3 cellular contexts compared by ENCODE assay signal in genomic region chr5:135329913-135330797, GRCh38.
TF ChIP-seq lines count a peak whose summit lies in the region.

No MANE protein-coding gene starts in this region.

TF ChIP-seq in A549, 52 proteins besides CTCF, POLR2A, EP300 and RAD21 (continued from another document):
- TF ChIP-seq REST (IDR thresholded peaks at IDR 0.05): 0 out of 2 replicates have a peak, but pooled peaks have one; percentile 17
- no peak for TF ChIP-seq PBX3 (IDR thresholded peaks at IDR 0.05)

TF ChIP-seq in SK-N-SH treated with all-trans-retinoic acid at 6 μM for 48 hours, 23 proteins besides CTCF, POLR2A, EP300 and RAD21:
- TF ChIP-seq POU6F1 (CRISPR knock-in tag; IDR thresholded peaks at IDR 0.05; ENCODE audit: borderline replicate concordance, low read depth): no peak
- no peak for TF ChIP-seq BACH2 (CRISPR knock-in tag; IDR thresholded peaks at IDR 0.05; ENCODE audit: borderline replicate concordance)
- TF ChIP-seq TCF4 (CRISPR knock-in tag; IDR thresholded peaks at IDR 0.05; ENCODE audit: borderline replicate concordance): no peak
- TF ChIP-seq ESRRG (CRISPR knock-in tag; IDR thresholded peaks at IDR 0.05): no peak
- TF ChIP-seq CSRNP3 (CRISPR knock-in tag; IDR thresholded peaks at IDR 0.05): no peak
- TF ChIP-seq SNAI2 (CRISPR knock-in tag; IDR thresholded peaks at IDR 0.05): no peak
- TF ChIP-seq ZNF70 (CRISPR knock-in tag; IDR thresholded peaks at IDR 0.05): no peak
- no peak for TF ChIP-seq ISL1 (CRISPR knock-in tag; IDR thresholded peaks at IDR 0.05)
- TF ChIP-seq PATZ1 (CRISPR knock-in tag; IDR thresholded peaks at IDR 0.05; ENCODE audit: borderline replicate concordance): no peak
- no peak for TF ChIP-seq ZNF565 (CRISPR knock-in tag; conservative IDR thresholded peaks at IDR 0.05; ENCODE audit: low read depth)
- no peak for TF ChIP-seq ZFP3 (CRISPR knock-in tag; IDR thresholded peaks at IDR 0.05)

TF ChIP-seq in HepG2, 621 proteins besides CTCF, POLR2A, EP300 and RAD21 (continued from another document and continues in another):
- TF ChIP-seq TFDP1 (CRISPR knock-in tag; IDR thresholded peaks at IDR 0.05; ENCODE audit: borderline replicate concordance): no peak
- no peak for TF ChIP-seq E2F1 (CRISPR knock-in tag; IDR thresholded peaks at IDR 0.05)
- peak; percentile 33 for TF ChIP-seq RBM22 (optimal IDR thresholded peaks at IDR 0.05; ENCODE audit: low read length)
- no peak for TF ChIP-seq TRAFD1 (CRISPR knock-in tag; IDR thresholded peaks at IDR 0.05; ENCODE audit: borderline replicate concordance)
- no peak for TF ChIP-seq ZNF496 (CRISPR knock-in tag; IDR thresholded peaks at IDR 0.05; ENCODE audit: insufficient replicate concordance)
- TF ChIP-seq SIN3A (IDR thresholded peaks at IDR 0.05; ENCODE audit: borderline replicate concordance, low read depth, low read length): no peak
- no peak for TF ChIP-seq ZNF562 (CRISPR knock-in tag; IDR thresholded peaks at IDR 0.05; ENCODE audit: borderline replicate concordance)
- TF ChIP-seq CAMTA2 (CRISPR knock-in tag; IDR thresholded peaks at IDR 0.05; ENCODE audit: borderline replicate concordance): no peak
- TF ChIP-seq ZNF629 (CRISPR knock-in tag; conservative IDR thresholded peaks at IDR 0.05): no peak
- no peak for TF ChIP-seq NR2F2 (IDR thresholded peaks at IDR 0.05; ENCODE audit: borderline replicate concordance, low read depth)
- no peak for TF ChIP-seq KLF11 (CRISPR knock-in tag; IDR thresholded peaks at IDR 0.05)
- no peak for TF ChIP-seq ZNF776 (CRISPR knock-in tag; IDR thresholded peaks at IDR 0.05)
- no peak for TF ChIP-seq ZFAT (CRISPR knock-in tag; conservative IDR thresholded peaks at IDR 0.05)
- TF ChIP-seq ZNF687 (CRISPR knock-in tag; IDR thresholded peaks at IDR 0.05): peak; percentile 57
- TF ChIP-seq ZBTB10 (CRISPR knock-in tag; IDR thresholded peaks at IDR 0.05; ENCODE audit: borderline replicate concordance): no peak
- no peak for TF ChIP-seq TOE1 (CRISPR knock-in tag; IDR thresholded peaks at IDR 0.05)
- no peak for TF ChIP-seq NFE2L1 (CRISPR knock-in tag; IDR thresholded peaks at IDR 0.05; ENCODE audit: borderline replicate concordance)
- no peak for TF ChIP-seq SP5 (CRISPR knock-in tag; IDR thresholded peaks at IDR 0.05; ENCODE audit: borderline replicate concordance, low read depth)
- TF ChIP-seq ZFP82 (CRISPR knock-in tag; IDR thresholded peaks at IDR 0.05; ENCODE audit: borderline replicate concordance): no peak
- TF ChIP-seq THAP11 (CRISPR knock-in tag; IDR thresholded peaks at IDR 0.05): 0 out of 2 replicates have a peak, but pooled peaks have one; percentile 20
- no peak for TF ChIP-seq ATF4 (CRISPR knock-in tag; IDR thresholded peaks at IDR 0.05)
- TF ChIP-seq ARID5B (CRISPR knock-in tag; IDR thresholded peaks at IDR 0.05): 0 out of 2 replicates have a peak, but pooled peaks have one; percentile 31
- TF ChIP-seq ATF3 (CRISPR knock-in tag; IDR thresholded peaks at IDR 0.05): no peak
- no peak for TF ChIP-seq TFDP2 (CRISPR knock-in tag; IDR thresholded peaks at IDR 0.05)
- TF ChIP-seq NR1H2 (CRISPR knock-in tag; IDR thresholded peaks at IDR 0.05; ENCODE audit: borderline replicate concordance, low read depth): no peak
- no peak for TF ChIP-seq ZNF468 (CRISPR knock-in tag; IDR thresholded peaks at IDR 0.05)
- TF ChIP-seq CEBPZ (IDR thresholded peaks at IDR 0.05; ENCODE audit: low read length): no peak
- no peak for TF ChIP-seq ZNF343 (CRISPR knock-in tag; IDR thresholded peaks at IDR 0.05)
- TF ChIP-seq HNRNPUL1 (IDR thresholded peaks at IDR 0.05; ENCODE audit: low read depth, low read length): no peak
- no peak for TF ChIP-seq MAZ (IDR thresholded peaks at IDR 0.05; ENCODE audit: borderline replicate concordance, low read depth, low read length)
- no peak for TF ChIP-seq MAZ (CRISPR knock-in tag; IDR thresholded peaks at IDR 0.05; ENCODE audit: low read depth)
